In the genomic region with DNA sequence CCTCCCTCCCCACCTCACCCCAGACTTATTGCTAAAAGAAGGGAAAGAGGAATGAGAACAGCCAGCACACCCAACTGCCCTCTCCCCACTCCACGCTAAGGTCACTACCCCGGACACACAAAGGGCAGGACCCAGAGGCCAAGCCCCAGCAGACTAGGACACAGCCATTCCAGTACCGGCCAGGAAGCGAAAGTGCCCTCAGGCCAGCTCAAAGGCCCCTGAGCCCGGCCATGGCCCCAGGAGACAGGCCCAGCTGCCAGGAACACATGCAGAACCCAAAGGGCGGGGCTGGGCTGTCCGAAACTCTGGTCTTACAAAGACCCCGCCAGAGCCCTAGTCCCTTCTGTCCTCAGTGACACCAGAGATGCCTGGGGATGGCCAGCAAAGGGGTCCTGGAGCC, we compare ENCODE assay signal across 1 cellular context.
TF ChIP-seq lines count a peak whose summit lies in the region.

No MANE protein-coding gene starts in this region.

TF ChIP-seq in H1, 55 proteins besides CTCF, POLR2A, EP300 and RAD21:
- TF ChIP-seq TAF7 (optimal IDR thresholded peaks at IDR 0.05; ENCODE audit: borderline replicate concordance, low read depth, low read length) (no peak), CBX5 (IDR thresholded peaks at IDR 0.05; ENCODE audit: low read depth, low read length) (no peak), KDM4A (IDR thresholded peaks at IDR 0.05; ENCODE audit: low read depth, low read length, severe bottlenecking) (no peak), SIN3A (conservative IDR thresholded peaks at IDR 0.05 in 1 of 2, IDR thresholded peaks at IDR 0.05 in 1 of 2; ENCODE audit: low read depth in 1 of 2, low read length in 2 of 2) (no peak), CEBPB (IDR thresholded peaks at IDR 0.05; ENCODE audit: low read depth, low read length) (no peak), BRCA1 (IDR thresholded peaks at IDR 0.05; ENCODE audit: low read depth, low read length) (no peak), SIRT6 (IDR thresholded peaks at IDR 0.05; ENCODE audit: low read length) (no peak), RXRA (IDR thresholded peaks at IDR 0.05; ENCODE audit: insufficient read depth, low read depth, low read length) (no peak), SP2 (IDR thresholded peaks at IDR 0.05; ENCODE audit: low read length) (no peak)
